In the genomic region with DNA sequence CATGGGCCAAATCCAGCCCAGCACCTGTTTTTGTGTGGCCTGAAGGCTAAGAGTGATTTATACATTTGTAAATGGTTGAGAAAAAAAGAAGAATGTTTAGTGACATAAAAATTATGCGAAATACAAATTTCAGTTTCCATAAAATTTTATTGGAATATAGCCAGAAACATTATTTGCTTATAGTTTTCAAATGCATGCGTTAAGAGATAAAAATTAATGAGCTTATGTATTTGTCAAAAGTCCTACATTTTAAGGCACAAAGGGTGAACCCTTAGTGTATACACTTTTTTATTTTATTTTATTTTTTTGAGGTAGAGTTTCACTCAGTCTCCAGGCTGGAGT, we compare ENCODE assay signal across 8 cellular contexts. TPM values are rescaled to one million over a fixed set of nuclear protein-coding genes. Genes with fewer than 3 reads are reported as not detected.
DNase-seq lines count a peak whose midpoint lies in the region; ATAC-seq and TF ChIP-seq lines count a peak whose summit lies in the region.

No MANE protein-coding gene starts in this region.

- H3K27ac ChIP-seq in AG04450 (ENCODE audit: low read depth, low read length) = peak overlapping the region; percentile 49
- H3K27ac ChIP-seq in KOPT-K1 (ENCODE audit: low read depth, low read length, poor library complexity, severe bottlenecking) = peak overlapping the region; percentile 79
- peak overlapping the region; percentile 93 for H3K27ac ChIP-seq in naive thymus-derived CD4-positive, alpha-beta T cell (ENCODE audit: low read depth, low read length)

- H3K4me1 ChIP-seq in naive thymus-derived CD4-positive, alpha-beta T cell (ENCODE audit: control insufficient read depth in 2 of 2, insufficient read depth in 2 of 2, low read length in 2 of 2) = peaks cover 11 to 26% of the 10 kb centered on the region in 2 donors

- H3K27me3 Mint-ChIP-seq in naive thymus-derived CD4-positive, alpha-beta T cell = no peaks in the 10 kb centered on the region

- H3K4me1 Mint-ChIP-seq in naive thymus-derived CD4-positive, alpha-beta T cell = peaks cover 35 to 53% (median 40%) of the 10 kb centered on the region in 7 donors

- H3K9me3 Mint-ChIP-seq in naive thymus-derived CD4-positive, alpha-beta T cell = peaks cover 0 to 5% (median 0%) of the 10 kb centered on the region in 11 donors

- H3K4me3 Mint-ChIP-seq in naive thymus-derived CD4-positive, alpha-beta T cell = peak overlapping the region; percentile 90 to 100 (median 96)

- intact Hi-C loops in naive thymus-derived CD4-positive, alpha-beta T cell (cut with micrococcal nuclease) = loop anchor here in 1 of 2 donors (10.0 kb wide), 1 partner anchor 943 kb away; the partner anchor contains the start of gene VPS26C

- H3K27ac Mint-ChIP-seq in naive thymus-derived CD4-positive, alpha-beta T cell = peak overlapping the region; percentile 91 to 99 (median 95)

- H3K9me3 ChIP-seq in AG04450 (ENCODE audit: control insufficient read depth, insufficient read depth, low read length) (no peaks in the 10 kb centered on the region; the same call in 1 of the 2 replicates), KOPT-K1 (ENCODE audit: insufficient read depth, low read length, poor library complexity, severe bottlenecking) (no peaks in the 10 kb centered on the region)
- no peaks in the 10 kb centered on the region for H3K9me3 ChIP-seq in naive thymus-derived CD4-positive, alpha-beta T cell (ENCODE audit: control insufficient read depth in 2 of 3, low read length in 3 of 3)

- peak overlapping the region; percentile 80 for H3K4me3 ChIP-seq in AG04450 (ENCODE audit: low read depth, low read length)
- peak overlapping the region; percentile 86 for H3K4me3 ChIP-seq in choroid plexus epithelial cell (ENCODE audit: low read depth, low read length)
- H3K4me3 ChIP-seq in naive thymus-derived CD4-positive, alpha-beta T cell (ENCODE audit: low read length) = peak overlapping the region; percentile 78

- CTCF ChIA-PET in AG04450 (lab: Charles Lee) = interaction anchor here (0.6 to 1.1 kb wide), 3 partner anchors 8 to 186 kb away, joined by 3 to 5 read pairs (median 3); partner anchors contain the start of gene CBR3
- CTCF ChIA-PET in naive thymus-derived CD4-positive, alpha-beta T cell (lab: Charles Lee) = interaction anchor here (0.6 to 3.3 kb wide), 3 partner anchors 15 to 59 kb away, joined by 3 to 34 read pairs (median 3); no protein-coding TSS in a partner anchor

- H3K27me3 ChIP-seq in AG04450 (ENCODE audit: control insufficient read depth, insufficient read depth, low read length) = no peaks in the 10 kb centered on the region
- H3K27me3 ChIP-seq in naive thymus-derived CD4-positive, alpha-beta T cell (ENCODE audit: control insufficient read depth in 2 of 2, insufficient read depth in 2 of 2, low read length in 2 of 2) = no peaks in the 10 kb centered on the region

- H3K36me3 ChIP-seq in KOPT-K1 (ENCODE audit: insufficient read depth, low read length) = peaks cover 21% of the 10 kb centered on the region
- peaks cover 0 to 21% (median 0%) of the 10 kb centered on the region in 3 experiments for H3K36me3 ChIP-seq in naive thymus-derived CD4-positive, alpha-beta T cell (ENCODE audit: control insufficient read depth in 2 of 3, insufficient read depth in 3 of 3, low read length in 3 of 3)

- peaks cover 4 to 28% (median 14%) of the 10 kb centered on the region in 5 donors for H3K36me3 Mint-ChIP-seq in naive thymus-derived CD4-positive, alpha-beta T cell

- no peak for TF ChIP-seq CTCF in AG04450 (IDR thresholded peaks at IDR 0.05; ENCODE audit: low read depth, low read length)
- TF ChIP-seq CTCF in choroid plexus epithelial cell (conservative IDR thresholded peaks at IDR 0.05; ENCODE audit: low read depth, low read length) = no peak

- POLR2A ChIA-PET in AG04450 (lab: Yijun Ruan, JAX) = no interaction called here
- POLR2A ChIA-PET in naive thymus-derived CD4-positive, alpha-beta T cell (lab: Charles Lee) = interaction anchor here (0.7 to 13.6 kb wide), 9 partner anchors 8 to 174 kb away, joined by 3 to 361 read pairs (median 12); no protein-coding TSS in a partner anchor

- ATAC-seq in naive thymus-derived CD4-positive, alpha-beta T cell = no peak
- no peak for ATAC-seq in HG02852 (IDR thresholded peaks at IDR 0.05; ENCODE audit: unreplicated experiment)

- DNase-seq in AG04450 (ENCODE audit: low read depth, low spot score) (no peak), choroid plexus epithelial cell (ENCODE audit: low read depth) (no peak), HuH-7 (ENCODE audit: low spot score) (no peak), HCEC 1CT (no peak), SKM-1 treated with dmso at 0.1 percent for 144 hours (lab: John Stamatoyannopoulos, UW; ENCODE audit: unreplicated experiment) (no peak)
- no peak for DNase-seq in naive thymus-derived CD4-positive, alpha-beta T cell

RNA-seq across cellular contexts. Expression of gene MORC3, which starts 2.1 kb away (rescaled TPM):
- 20.7 and 31.6 TPM in 2 replicates for polyA plus RNA-seq in AG04450 (2011; rRNA removed)
- polyA minus RNA-seq in AG04450 (2011; rRNA and poly(A)+ RNA removed) = 16.9 and 25.5 TPM in 2 replicates
- total RNA-seq in naive thymus-derived CD4-positive, alpha-beta T cell = 100 to 1,000 TPM in 2 of 5 experiments, 10 to 100 TPM in 3; 48.2 to 123 (median 62.0) TPM
- 10 to 100 TPM; 29.3 to 54.9 TPM for polyA plus RNA-seq in naive thymus-derived CD4-positive, alpha-beta T cell
